Comparison of ENCODE assay signal across 8 cellular contexts in genomic region chr11:119741369-119742262, GRCh38. TPM values are rescaled to one million over a fixed set of nuclear protein-coding genes. Genes with fewer than 3 reads are reported as not detected.
DNase-seq lines count a peak whose midpoint lies in the region; ATAC-seq, FAIRE-seq and TF ChIP-seq lines count a peak whose summit lies in the region.

No MANE protein-coding gene starts in this region.

- H3K9me1 ChIP-seq in K562 (ENCODE audit: control insufficient read depth, insufficient read depth, low read length): no peaks in the 10 kb centered on the region

- H3K27me3 Mint-ChIP-seq in HFFc6 (ENCODE audit: insufficient read depth): peaks cover 43% of the 10 kb centered on the region

- H3K4me3 Mint-ChIP-seq in HFFc6: no peak overlapping the region

- no peak overlapping the region for H3K9ac ChIP-seq in K562 (ENCODE audit: insufficient read depth in 1 of 2, low read depth in 2 of 2, low read length in 2 of 2)

- H3K4me1 ChIP-seq in K562 (replicated peaks in 1 of 2; ENCODE audit: control insufficient read depth in 2 of 2, insufficient read depth in 2 of 2, low read length in 2 of 2): peaks cover 0 to 12% of the 10 kb centered on the region in 2 experiments; a peak in 2 of 5 replicates

- no peaks in the 10 kb centered on the region for H3K36me3 Mint-ChIP-seq in HFFc6 (ENCODE audit: low read depth)

- no peak overlapping the region for H3K4me3 ChIP-seq in AG09309 (ENCODE audit: control insufficient read depth, low read depth, low read length)
- no peak overlapping the region for H3K4me3 ChIP-seq in K562

- H3K4me1 Mint-ChIP-seq in HFFc6 (ENCODE audit: low read depth): no peaks in the 10 kb centered on the region

- WGBS in K562 (ENCODE audit: insufficient coverage, low coverage, missing lambda C conversion rate): 34% methylated on average over 46 of the region's 54 CpGs

- H3K27me3 ChIP-seq in K562 (ENCODE audit: control insufficient read depth in 2 of 2, insufficient read depth in 2 of 2, low read length in 2 of 2): peaks cover 0 to 61% of the 10 kb centered on the region in 2 experiments; a peak in 3 of 5 replicates

- POLR2A ChIA-PET in K562 (lab: Yijun Ruan, JAX): no interaction called here

- H3K4me2 ChIP-seq in K562 (ENCODE audit: insufficient read depth, low read length): no peak overlapping the region

- FAIRE-seq in K562 (lab: Jason Lieb, UNC): no peak

- no peak for DNase-seq in AG09309 (ENCODE audit: low read depth)
- no peak for DNase-seq in HFFc6
- DNase-seq in UCSD-AML1 (lab: John Stamatoyannopoulos, UW; ENCODE audit: unreplicated experiment): peak; percentile 52
- peak; percentile 54 to 83 (median 79) for DNase-seq in K562 (ENCODE audit: extremely low read depth in 1 of 4, low spot score in 3 of 4)
- peak; percentile 88 for DNase-seq in iPS-NIHi7 (ENCODE audit: extremely low spot score)
- DNase-seq in stimulated activated CD4-positive, alpha-beta T cell treated with anti-CD3 and anti-CD28 coated beads, Interleukin-2, amount 100 ng/mL, for 24 hours: peak; percentile 70 to 75
- DNase-seq in NCI-H2196 (lab: John Stamatoyannopoulos, UW; ENCODE audit: unreplicated experiment): no peak

- no peaks in the 10 kb centered on the region for H3K9me3 ChIP-seq in K562 (replicated peaks; ENCODE audit: control insufficient read depth, insufficient read depth, low read depth, low read length)

- H3K79me2 ChIP-seq in K562 (ENCODE audit: control insufficient read depth, insufficient read depth, low read length): no peaks in the 10 kb centered on the region

- TF ChIP-seq CTCF in AG09309 (IDR thresholded peaks at IDR 0.05; ENCODE audit: control insufficient read depth, insufficient read depth, low read depth, low read length, missing control alignments) (peak; percentile 77), HFFc6 (IDR thresholded peaks at IDR 0.05) (peak; percentile 93), K562 (IDR thresholded peaks at IDR 0.05 in 2 of 3, conservative IDR thresholded peaks at IDR 0.05 in 1 of 3; ENCODE audit: insufficient read depth in 2 of 3, low read depth in 1 of 3, low read length in 3 of 3) (peak; percentile 62 to 69 (median 68); a peak in 5 of 6 replicates)

- H3K36me3 ChIP-seq in K562 (ENCODE audit: control insufficient read depth, insufficient read depth, low read length): no peaks in the 10 kb centered on the region

- H3K9me3 Mint-ChIP-seq in HFFc6: no peaks in the 10 kb centered on the region

- no peak for TF ChIP-seq POLR2A in K562 (conservative IDR thresholded peaks at IDR 0.05)

- intact Hi-C loops in K562 (cut with micrococcal nuclease): no loop called here

- ATAC-seq in K562: peak; percentile 98
- ATAC-seq in HG03342 (IDR thresholded peaks at IDR 0.05; ENCODE audit: unreplicated experiment): no peak

- no peak overlapping the region for H2AFZ ChIP-seq in K562 (ENCODE audit: low read depth, low read length)

- H3K27ac Mint-ChIP-seq in HFFc6: no peak overlapping the region

- TF ChIP-seq RAD21 in K562 (CRISPR knock-in tag; conservative IDR thresholded peaks at IDR 0.05 in 1 of 2, IDR thresholded peaks at IDR 0.05 in 1 of 2): no peak

- BruUV-seq in K562 (replicated peaks; lab: Mats Ljungman, UMichigan): no TSS peak

- peaks cover 8% of the 10 kb centered on the region; the same call in 1 of the 2 replicates for H4K20me1 ChIP-seq in K562 (replicated peaks; ENCODE audit: control insufficient read depth, insufficient read depth, low read length)

- TF ChIP-seq EP300 in K562 (IDR thresholded peaks at IDR 0.05; ENCODE audit: low read length): no peak

- CTCF ChIA-PET in K562 (lab: Yijun Ruan, JAX; ENCODE audit: low intra/inter-chr PET ratio): no interaction called here

- in situ Hi-C loops in K562 (cut with MboI): no loop called here

- no peak overlapping the region for H3K27ac ChIP-seq in K562 (ENCODE audit: extremely low read depth, low read depth, low read length)

TF ChIP-seq in K562, 482 proteins besides CTCF, POLR2A, EP300 and RAD21:
- TF ChIP-seq TFAM (CRISPR knock-in tag; conservative IDR thresholded peaks at IDR 0.05) (no peak), CTCFL (IDR thresholded peaks at IDR 0.05; ENCODE audit: borderline replicate concordance, insufficient read depth, low read depth, low read length, poor library complexity, severe bottlenecking) (peak; percentile 92), CBX1 (IDR thresholded peaks at IDR 0.05; ENCODE audit: low read depth) (no peak), KDM1A (IDR thresholded peaks at IDR 0.05) (peak in 1 of 2 experiments; percentile 70; a peak in 1 of 4 replicates), RB1 (IDR thresholded peaks at IDR 0.05; ENCODE audit: low read depth) (peak; percentile 52; the same call in 1 of the 2 replicates), ZBTB7A (IDR thresholded peaks at IDR 0.05; ENCODE audit: borderline replicate concordance, control insufficient read depth, low read depth, low read length) (peak; percentile 55; the same call in 1 of the 2 replicates), ZNF12 (CRISPR knock-in tag; IDR thresholded peaks at IDR 0.05) (no peak), E2F6 (IDR thresholded peaks at IDR 0.05; ENCODE audit: borderline replicate concordance in 1 of 2, extremely low read depth in 1 of 2, insufficient read depth in 1 of 2, insufficient read length in 1 of 2, low read depth in 1 of 2, low read length in 1 of 2, poor library complexity in 1 of 2, severe bottlenecking in 1 of 2) (peak in 1 of 2 experiments; percentile 30), PATZ1 (CRISPR knock-in tag; IDR thresholded peaks at IDR 0.05; ENCODE audit: borderline replicate concordance) (no peak), SMC3 (conservative IDR thresholded peaks at IDR 0.05; ENCODE audit: insufficient read depth, low read depth, low read length) (peak; percentile 39; the same call in 1 of the 2 replicates)

RNA-seq across cellular contexts. Expression of gene NECTIN1, which starts 12.6 kb away (rescaled TPM):
- 1 to 10 TPM; 4.1 to 7.9 (median 6.6) TPM for total RNA-seq in HFFc6 (2021; fragmentation: NEBNext Ultra II Directional; extraction: Animal tissue kit (Norgen Biotek cat#: 25700))
- total RNA-seq in K562 (2011; cell fraction: chromatin; rRNA removed; ENCODE audit: low replicate concordance): 0.42 TPM in 1 of 2 replicates, not detected in the other
- 0.26 and 1.7 TPM in 2 replicates for total RNA-seq in K562 (2011; cell fraction: nucleolus; rRNA removed)
- total RNA-seq in K562 (2011; cell fraction: nucleoplasm; rRNA removed): 0.38 and 1.0 TPM in 2 replicates
- total RNA-seq in K562 (2014; rRNA removed) (0.09 and 0.33 TPM in 2 replicates), K562 (2014; rRNA removed; fragmentation: Illumina TruSeq; extraction: Trizol) (0.25 TPM in 1 of 2 replicates, not detected in the other), K562 (2015; rRNA removed; fragmentation: Illumina TruSeq; extraction: Trizol) (not detected in 2 replicates), K562 (2021) (0.53 and 0.74 TPM in 2 replicates)
- polyA plus RNA-seq in K562 (2011; rRNA removed) (0.09 and 0.11 TPM in 2 replicates), K562 (2014; fragmentation: Illumina TruSeq; extraction: Trizol) (0.45 and 0.69 TPM in 2 replicates), K562 (2014; fragmentation: Nextera tagmentation; extraction: Ambion mirVana) (under 1 TPM in 1 of 2 experiments, not detected in 1; 0.21 TPM), K562 (2014; rRNA removed) (0.09 and 0.23 TPM in 2 replicates)
- 0.13 and 0.25 TPM in 2 replicates for polyA plus RNA-seq in K562 (2011; cell fraction: cytosol; rRNA removed)
- polyA plus RNA-seq in K562 (2011; cell fraction: nucleus; rRNA removed): 0.43 TPM in 1 of 2 replicates, not detected in the other
- polyA plus RNA-seq in K562 (2012): 0.12 and 0.48 TPM in 2 replicates
- 0.39 TPM in 1 of 2 replicates, not detected in the other for polyA minus RNA-seq in K562 (2011; rRNA and poly(A)+ RNA removed)
- not detected in 2 replicates for polyA minus RNA-seq in K562 (2011; cell fraction: cytosol; rRNA and poly(A)+ RNA removed)
- not detected in 2 replicates for polyA minus RNA-seq in K562 (2011; cell fraction: nucleus; rRNA and poly(A)+ RNA removed)

Comparison
In these comparisons a context has a peak if more than half of its experiments do, and no peak if none do; other contexts are left out.
1. DNase-seq: peak in UCSD-AML1 (single experiment), K562 (4 of 4), iPS-NIHi7 (single experiment) and stimulated activated CD4-positive, alpha-beta T cell treated with anti-CD3 and anti-CD28 coated beads, Interleukin-2, amount 100 ng/mL, for 24 hours (2 of 2); none in AG09309 (single experiment), HFFc6 (single experiment) and NCI-H2196 (single experiment).
2. Peak in every context shown above with its lines, with median percentiles within 50 percentile points of each other: CTCF ChIP-seq.